In the genomic region with DNA sequence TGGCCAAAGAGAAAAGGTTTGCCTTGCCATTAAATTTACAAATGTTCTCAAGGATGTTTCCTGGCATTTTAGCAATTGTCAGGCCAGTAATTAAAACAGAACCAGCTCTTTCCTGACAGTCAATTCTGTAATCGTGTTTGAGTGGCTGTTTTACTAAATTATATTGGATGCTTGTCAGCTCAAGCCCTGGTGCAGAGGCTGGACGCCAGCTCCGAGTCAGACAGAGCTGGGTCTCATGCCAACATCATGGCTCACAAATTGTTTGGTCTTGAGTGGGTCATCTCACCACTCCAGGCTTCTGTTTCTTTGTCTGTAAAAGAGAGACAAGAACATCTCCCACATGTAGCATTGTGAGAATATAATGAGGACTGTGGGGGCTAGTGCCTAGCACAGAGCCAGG, we compare ENCODE assay signal across 2 cellular contexts.
TF ChIP-seq lines count a peak whose summit lies in the region.

No MANE protein-coding gene starts in this region.

TF ChIP-seq in IMR-90, 13 proteins besides CTCF, POLR2A, EP300 and RAD21 (continued from another document):
- TF ChIP-seq, protein P1, sequence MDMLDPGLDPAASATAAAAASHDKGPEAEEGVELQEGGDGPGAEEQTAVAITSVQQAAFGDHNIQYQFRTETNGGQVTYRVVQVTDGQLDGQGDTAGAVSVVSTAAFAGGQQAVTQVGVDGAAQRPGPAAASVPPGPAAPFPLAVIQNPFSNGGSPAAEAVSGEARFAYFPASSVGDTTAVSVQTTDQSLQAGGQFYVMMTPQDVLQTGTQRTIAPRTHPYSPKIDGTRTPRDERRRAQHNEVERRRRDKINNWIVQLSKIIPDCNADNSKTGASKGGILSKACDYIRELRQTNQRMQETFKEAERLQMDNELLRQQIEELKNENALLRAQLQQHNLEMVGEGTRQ (IDR thresholded peaks at IDR 0.05; ENCODE audit: low read depth, low read length) = no peak
- no peak for TF ChIP-seq RCOR1 (IDR thresholded peaks at IDR 0.05; ENCODE audit: insufficient replicate concordance, low read length)

TF ChIP-seq in SK-N-SH, 30 proteins besides CTCF, POLR2A, EP300 and RAD21 (continued from another document):
- peak; percentile 51; the same call in 1 of the 2 replicates for TF ChIP-seq PBX3 (IDR thresholded peaks at IDR 0.05)
- 0 out of 2 replicates have a peak, but pooled peaks have one; percentile 38 for TF ChIP-seq MAX (IDR thresholded peaks at IDR 0.05; ENCODE audit: low read depth)
- no peak for TF ChIP-seq RXRA (IDR thresholded peaks at IDR 0.05; ENCODE audit: borderline replicate concordance, low read depth)
- TF ChIP-seq FOSL2 (IDR thresholded peaks at IDR 0.05; ENCODE audit: borderline replicate concordance, low read depth) = peak; percentile 45; the same call in 1 of the 2 replicates
- TF ChIP-seq NFIC (IDR thresholded peaks at IDR 0.05; ENCODE audit: borderline replicate concordance) = peak; percentile 58; the same call in 1 of the 2 replicates
- peak; percentile 39; the same call in 1 of the 2 replicates for TF ChIP-seq TCF12 (IDR thresholded peaks at IDR 0.05)
